Comparison of ENCODE assay signal across 29 cellular contexts in genomic region chr11:60939301-60939700, GRCh38. TPM values are rescaled to one million over a fixed set of nuclear protein-coding genes. Genes with fewer than 3 reads are reported as not detected.
DNase-seq lines count a peak whose midpoint lies in the region; ATAC-seq and TF ChIP-seq lines count a peak whose summit lies in the region.
"Had no signal": no experiment of that assay in that cellular context is flagged by ENCODE, and none has a peak within 500 bp of the region (broad histone marks: within the 10 kb centered on the region; RNA-seq: fewer than 3 reads in every experiment).

No MANE protein-coding gene starts in this region.

- WGBS in GM23248 (ENCODE audit: low coverage in 1 of 2, low lambda C conversion rate in 2 of 2, missing lambda C conversion rate in 2 of 2), 2 experiments = 87 to 88% methylated on average over 7 of the region's 7 CpGs
- WGBS in lower leg skin, 2 donors = 91 to 95% methylated on average over 7 of the region's 7 CpGs

- no peaks in the 10 kb centered on the region for H3K27me3 Mint-ChIP-seq in activated B cell treated with CpG ODN at 0.5 μM for 24 hours
- no peaks in the 10 kb centered on the region for H3K27me3 Mint-ChIP-seq in stimulated activated memory B cell treated with anti-CD40 and anti-IgM and Interleukin-4, amounts not matched to agents 10 μg/mL and 1 μg/mL and 100 μg/mL, for 72 hours
- H3K27me3 Mint-ChIP-seq: B cell had no signal

- H3K4me1 Mint-ChIP-seq in activated B cell treated with CpG ODN at 0.5 μM for 24 hours = peaks cover 28% of the 10 kb centered on the region
- H3K4me1 Mint-ChIP-seq in stimulated activated memory B cell treated with anti-CD40 and anti-IgM and Interleukin-4, amounts not matched to agents 10 μg/mL and 1 μg/mL and 100 μg/mL, for 72 hours = peaks cover 76% of the 10 kb centered on the region

- no peaks in the 10 kb centered on the region for H3F3A ChIP-seq in GM23248 (ENCODE audit: insufficient read depth)

- H3K4me3 Mint-ChIP-seq in activated B cell treated with CpG ODN at 0.5 μM for 24 hours = no peak overlapping the region
- no peak overlapping the region for H3K4me3 Mint-ChIP-seq in stimulated activated memory B cell treated with anti-CD40 and anti-IgM and Interleukin-4, amounts not matched to agents 10 μg/mL and 1 μg/mL and 100 μg/mL, for 72 hours
- H3K4me3 Mint-ChIP-seq: B cell; CD8-positive, alpha-beta T cell; GM23338 had no signal

- intact Hi-C loops in activated B cell treated with CpG ODN at 0.5 μM for 24 hours (cut with micrococcal nuclease) (no loop called here), lower lobe of right lung (cut with DNase I) (no loop called here), lower leg skin (cut with DNase I; ENCODE audit: low total_unique reads) (no loop called here)

- peak overlapping the region; percentile 20 for H3K27ac Mint-ChIP-seq in activated B cell treated with CpG ODN at 0.5 μM for 24 hours
- H3K27ac Mint-ChIP-seq in stimulated activated memory B cell treated with anti-CD40 and anti-IgM and Interleukin-4, amounts not matched to agents 10 μg/mL and 1 μg/mL and 100 μg/mL, for 72 hours = peak overlapping the region; percentile 25
- H3K27ac Mint-ChIP-seq: CD8-positive, alpha-beta T cell had no signal

- in situ Hi-C loops in GM23248 (cut with MboI) (no loop called here), ACHN (cut with HindIII; ENCODE audit: low pct_ligation_motif_present, low pct_unique_long_range_greater_than_20kb, low sequenced_read_pairs) (no loop called here)

- no peaks in the 10 kb centered on the region for H4K20me1 ChIP-seq in GM23248 (ENCODE audit: insufficient read depth)

- H3K79me2 ChIP-seq in GM23248 (ENCODE audit: insufficient read depth) = no peaks in the 10 kb centered on the region

- no peak for TF ChIP-seq CTCF in activated B cell treated with CpG ODN at 0.5 μM for 24 hours (IDR thresholded peaks at IDR 0.05)
- TF ChIP-seq CTCF in lower lobe of right lung (IDR thresholded peaks at IDR 0.05) = no peak
- no peak for TF ChIP-seq CTCF in lower leg skin (IDR thresholded peaks at IDR 0.05)

- no peak overlapping the region for H2AFZ ChIP-seq in GM23248
- H2AFZ ChIP-seq: GM23338 had no signal

- H3K4me2 ChIP-seq in GM23248 (ENCODE audit: unreplicated experiment) = no peak overlapping the region
- H3K4me2 ChIP-seq: GM23338 had no signal

- no peaks in the 10 kb centered on the region for H3K9me3 ChIP-seq in lower lobe of right lung
- no peaks in the 10 kb centered on the region for H3K9me3 ChIP-seq in GM23248 (ENCODE audit: low read depth)
- H3K9me3 ChIP-seq: Peyer's patch had no signal

- POLR2A ChIA-PET in activated B cell treated with CpG ODN at 0.5 μM for 24 hours (lab: Charles Lee) = interaction anchor here (0.6 kb wide), 1 partner anchor 12 kb away, joined by 3 read pairs; no protein-coding TSS in a partner anchor

- peaks cover 75% of the 10 kb centered on the region for H3K36me3 ChIP-seq in lower lobe of right lung
- H3K36me3 ChIP-seq in GM23248 (ENCODE audit: low read depth) = no peaks in the 10 kb centered on the region

- H3K9me3 Mint-ChIP-seq in activated B cell treated with CpG ODN at 0.5 μM for 24 hours = no peaks in the 10 kb centered on the region
- H3K9me3 Mint-ChIP-seq in stimulated activated memory B cell treated with anti-CD40 and anti-IgM and Interleukin-4, amounts not matched to agents 10 μg/mL and 1 μg/mL and 100 μg/mL, for 72 hours = no peaks in the 10 kb centered on the region
- H3K9me3 Mint-ChIP-seq: CD8-positive, alpha-beta T cell; GM23338 had no signal

- H3K36me3 Mint-ChIP-seq in activated B cell treated with CpG ODN at 0.5 μM for 24 hours (ENCODE audit: low read depth) = peaks cover 71% of the 10 kb centered on the region
- peaks cover 55% of the 10 kb centered on the region for H3K36me3 Mint-ChIP-seq in stimulated activated memory B cell treated with anti-CD40 and anti-IgM and Interleukin-4, amounts not matched to agents 10 μg/mL and 1 μg/mL and 100 μg/mL, for 72 hours

- H3K9me2 ChIP-seq in GM23248 (ENCODE audit: insufficient read depth) = no peaks in the 10 kb centered on the region

- H3K4me1 ChIP-seq in lower lobe of right lung = peaks cover 27% of the 10 kb centered on the region
- no peaks in the 10 kb centered on the region for H3K4me1 ChIP-seq in GM23248 (ENCODE audit: insufficient read depth)

- CTCF ChIA-PET in activated B cell treated with CpG ODN at 0.5 μM for 24 hours (lab: Charles Lee) = no interaction called here

- TF ChIP-seq POLR2A in lower leg skin (IDR thresholded peaks at IDR 0.05) = no peak

- no peak overlapping the region for H3K4me3 ChIP-seq in lower lobe of right lung
- no peak overlapping the region for H3K4me3 ChIP-seq in GM23248
- H3K4me3 ChIP-seq in lower leg skin (ENCODE audit: low read depth, poor library complexity, severe bottlenecking) = no peak overlapping the region
- H3K4me3 ChIP-seq: GM23338, Peyer's patch had no signal

- ATAC-seq in activated B cell treated with CpG ODN at 0.5 μM for 24 hours (ENCODE audit: low read depth) (no peak), lower lobe of right lung (no peak), GM18502 (IDR thresholded peaks at IDR 0.05; ENCODE audit: poor library complexity, unreplicated experiment) (no peak)
- no peak for ATAC-seq in stimulated activated memory B cell treated with anti-CD40 and anti-IgM and Interleukin-4, amounts not matched to agents 10 μg/mL and 1 μg/mL and 100 μg/mL, for 72 hours
- ATAC-seq: CD8-positive, alpha-beta T cell had no signal

- H3K27ac ChIP-seq in lower lobe of right lung = peak overlapping the region; percentile 18
- H3K27ac ChIP-seq in GM23248 = no peak overlapping the region
- H3K27ac ChIP-seq: C4-2B, HL-60, Peyer's patch had no signal

- no peak for DNase-seq in activated B cell treated with CpG ODN at 0.5 μM for 24 hours
- DNase-seq in lower lobe of right lung = no peak
- no peak for DNase-seq in GM23248
- no peak for DNase-seq in lower leg skin (ENCODE audit: low spot score in 2 of 2)
- DNase-seq in ACHN = no peak
- DNase-seq: CD8-positive, alpha-beta T cell; DMS 273 treated with DMSO at 0.1 percent for 48 hours; DMS79; EL; GF-D8; HCEC 1CT; NCI-H1092; NCI-H1417 treated with DMSO at 0.1 percent for 48 hours; NCI-H1694 treated with DMSO at 0.1 percent for 48 hours; NCI-H2081; NCI-H2171; NCI-H226; NCI-H510A; NCI-H69; SHP77 treated with DMSO at 0.1 percent for 48 hours had no signal

- no peak overlapping the region for H3K9ac ChIP-seq in GM23248

- H3K27me3 ChIP-seq in lower lobe of right lung (ENCODE audit: low read depth) (no peaks in the 10 kb centered on the region), GM23248 (replicated peaks; ENCODE audit: insufficient read depth) (no peaks in the 10 kb centered on the region)
- H3K27me3 ChIP-seq: Peyer's patch had no signal

RNA-seq across cellular contexts. Expression of gene SLC15A3, which starts 12.7 kb away (rescaled TPM):
- total RNA-seq in activated B cell treated with CpG ODN at 0.5 μM for 24 hours (76.4 and 77.8 TPM in 2 replicates), lower lobe of right lung (199 TPM), lower leg skin (1 to 10 TPM; 4.4 to 7.4 (median 5.4) TPM)
- total RNA-seq in GM23248 (2014; rRNA removed; shearing (Covaris generic)) = 0.51 and 2.2 TPM in 2 replicates
- polyA plus RNA-seq in GM23248 (2016; fragmentation: Nextera tagmentation; extraction: Ambion mirVana) = 1.1 and 1.5 TPM in 2 replicates
- total RNA-seq: A673 had no signal

RNA-seq across cellular contexts. Expression of gene TMEM132A, which starts 15.0 kb away (rescaled TPM):
- total RNA-seq in activated B cell treated with CpG ODN at 0.5 μM for 24 hours = 8.2 and 8.7 TPM in 2 replicates
- 13.9 TPM for total RNA-seq in lower lobe of right lung
- total RNA-seq in GM23248 (2014; rRNA removed; shearing (Covaris generic)) = 27.2 and 28.2 TPM in 2 replicates
- 10.1 and 12.2 TPM in 2 replicates for polyA plus RNA-seq in GM23248 (2016; fragmentation: Nextera tagmentation; extraction: Ambion mirVana)
- 10 to 100 TPM in 1 of 4 donors, 1 to 10 TPM in 3; 2.9 to 13.7 (median 5.3) TPM for total RNA-seq in lower leg skin
- total RNA-seq: CD8-positive, alpha-beta T cell had no signal

RNA-seq across cellular contexts. Expression of gene TMEM109, which starts 25.3 kb away (rescaled TPM):
- total RNA-seq in activated B cell treated with CpG ODN at 0.5 μM for 24 hours (117 and 121 TPM in 2 replicates), lower lobe of right lung (142 TPM), lower leg skin (100 to 1,000 TPM in 1 of 4 donors, 10 to 100 TPM in 3; 62.1 to 101 (median 81.8) TPM)
- total RNA-seq in GM23248 (2014; rRNA removed; shearing (Covaris generic)) = 27.2 and 35.9 TPM in 2 replicates
- 95.2 and 97.9 TPM in 2 replicates for polyA plus RNA-seq in GM23248 (2016; fragmentation: Nextera tagmentation; extraction: Ambion mirVana)

RNA-seq across cellular contexts. Expression of gene CD6, which starts 32.2 kb away (rescaled TPM):
- total RNA-seq in activated B cell treated with CpG ODN at 0.5 μM for 24 hours (6.7 and 12.0 TPM in 2 replicates), lower lobe of right lung (6.1 TPM), lower leg skin (1 to 10 TPM in 3 of 4 donors, under 1 TPM in 1; 0.42 to 2.7 (median 1.8) TPM)
- total RNA-seq in GM23248 (2014; rRNA removed; shearing (Covaris generic)) = not detected in 2 replicates
- polyA plus RNA-seq in GM23248 (2016; fragmentation: Nextera tagmentation; extraction: Ambion mirVana) = not detected in 2 replicates
- total RNA-seq: A673, OCI-LY7 had no signal
- polyA plus RNA-seq: GM23338 had no signal

RNA-seq across cellular contexts. Expression of gene PRPF19, which starts 32.9 kb away (rescaled TPM):
- 143 and 164 TPM in 2 replicates for total RNA-seq in activated B cell treated with CpG ODN at 0.5 μM for 24 hours
- 58.1 TPM for total RNA-seq in lower lobe of right lung
- total RNA-seq in GM23248 (2014; rRNA removed; shearing (Covaris generic)) = 47.9 and 58.9 TPM in 2 replicates
- polyA plus RNA-seq in GM23248 (2016; fragmentation: Nextera tagmentation; extraction: Ambion mirVana) = 17.4 and 19.1 TPM in 2 replicates
- total RNA-seq in lower leg skin = 100 to 1,000 TPM in 3 of 4 donors, 10 to 100 TPM in 1; 75.3 to 119 (median 108) TPM
